Comparison of ENCODE assay signal across 19 cellular contexts in genomic region chr13:114092468-114092867, GRCh38.
"Had no signal": no experiment of that assay in that cellular context is flagged by ENCODE, and none has a peak within 500 bp of the region (broad histone marks: within the 10 kb centered on the region; RNA-seq: fewer than 3 reads in every experiment).

No MANE protein-coding gene starts in this region.

- H3K4me3 ChIP-seq: colonic mucosa, esophagus squamous epithelium, mucosa of descending colon, psoas muscle, right lobe of liver, thoracic aorta, transverse colon had no signal

- H3K27me3 Mint-ChIP-seq: stimulated activated naive CD8-positive, alpha-beta T cell treated with anti-CD3 and anti-CD28 coated beads, Interleukin-15, amount 100 ng/mL, for 72 hours had no signal

- H3K27ac Mint-ChIP-seq: nephron; stimulated activated naive CD8-positive, alpha-beta T cell treated with anti-CD3 and anti-CD28 coated beads, Interleukin-15, amount 100 ng/mL, for 72 hours had no signal

- ATAC-seq: left colon; mucosa of descending colon; psoas muscle; right lobe of liver; stimulated activated effector memory CD8-positive, alpha-beta T cell treated with anti-CD3 and anti-CD28 coated beads, Interleukin-12 subunit alpha, Interleukin-12 subunit beta, amount 100 ng/mL, for 72 hours; stimulated activated naive CD8-positive, alpha-beta T cell treated with anti-CD3 and anti-CD28 coated beads, Interleukin-15, amount 100 ng/mL, for 72 hours had no signal

- H3K4me3 Mint-ChIP-seq: nephron; stimulated activated effector memory CD8-positive, alpha-beta T cell treated with anti-CD3 and anti-CD28 coated beads, Interleukin-12 subunit alpha, Interleukin-12 subunit beta, amount 100 ng/mL, for 72 hours; stimulated activated naive CD8-positive, alpha-beta T cell treated with anti-CD3 and anti-CD28 coated beads, Interleukin-15, amount 100 ng/mL, for 72 hours had no signal

- H3K9me3 ChIP-seq: colonic mucosa, right lobe of liver had no signal

- H3K27ac ChIP-seq: colonic mucosa, esophagus squamous epithelium, parathyroid adenoma, psoas muscle, right lobe of liver, thoracic aorta, transverse colon had no signal

- H3K4me1 ChIP-seq: colonic mucosa, parathyroid adenoma, right lobe of liver had no signal

- H3K36me3 ChIP-seq: colonic mucosa, esophagus squamous epithelium, right lobe of liver, thoracic aorta had no signal

- DNase-seq: colonic mucosa; dermis blood vessel endothelial cell; esophagus squamous epithelium; foreskin fibroblast; left colon; mesendoderm; mucosa of descending colon; occipital lobe; psoas muscle; retina; right lobe of liver; stimulated activated CD4-positive, alpha-beta T cell treated with anti-CD3 and anti-CD28 coated beads, Interleukin-4, amount 100 ng/mL, for 1 hour; stimulated activated CD8-positive, alpha-beta memory T cell treated with anti-CD3 and anti-CD28 coated beads, Interleukin-4, amount 100 ng/mL, for 48 hours; stimulated activated naive CD8-positive, alpha-beta T cell treated with anti-CD3 and anti-CD28 coated beads, Interleukin-15, amount 100 ng/mL, for 72 hours; transverse colon had no signal

- H3K27me3 ChIP-seq: colonic mucosa, right lobe of liver, transverse colon had no signal
